ENCODE assay signal across 1 cellular context in the genomic region with DNA sequence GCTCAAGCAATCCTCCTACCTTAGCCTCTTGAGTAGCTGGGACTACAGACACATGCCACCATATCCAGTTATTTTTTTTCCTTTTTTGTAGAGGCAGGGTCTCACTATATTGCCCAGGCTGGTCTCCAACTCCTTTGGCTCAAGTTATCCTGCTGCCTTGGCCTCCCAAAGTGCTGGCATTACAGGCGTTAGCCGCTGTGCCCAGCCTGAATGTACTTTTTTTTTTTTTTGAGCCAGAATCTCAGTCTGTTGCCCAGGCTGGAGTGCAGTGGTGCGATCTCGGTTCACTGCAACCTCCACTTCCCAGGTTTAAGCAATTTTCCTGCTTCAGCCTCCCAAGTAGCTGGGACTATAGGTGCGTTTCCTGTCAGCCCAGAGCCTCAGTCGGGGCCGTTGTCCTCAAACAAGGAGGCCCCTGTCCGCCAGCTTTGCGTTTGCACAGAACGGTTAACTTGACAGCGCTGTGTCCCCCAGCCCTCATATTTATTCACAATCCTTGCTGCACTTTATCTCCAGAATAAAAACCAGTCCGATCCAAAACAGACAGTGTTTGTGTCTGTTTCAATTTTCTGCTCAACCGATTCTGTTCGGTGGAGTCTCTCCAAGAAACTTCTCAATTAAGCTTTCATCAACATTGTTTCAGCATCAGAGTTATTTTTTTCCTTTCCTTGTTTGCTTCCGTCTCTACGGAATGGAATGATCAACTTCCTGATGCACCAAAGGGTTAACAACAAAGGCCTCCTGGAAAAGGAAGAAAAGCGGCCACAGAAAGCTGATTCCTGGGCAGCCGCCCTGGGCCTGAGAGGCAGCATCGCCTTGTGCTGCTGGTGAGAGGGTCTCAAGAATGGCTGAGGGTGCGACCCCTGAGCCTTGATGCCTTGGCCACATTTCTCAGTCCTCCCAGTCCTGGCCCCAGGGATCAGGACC.
TF ChIP-seq lines count a peak whose summit lies in the region.

No MANE protein-coding gene starts in this region.

TF ChIP-seq in SK-N-SH, 30 proteins besides CTCF, POLR2A, EP300 and RAD21 (continued from another document):
- TF ChIP-seq REST (IDR thresholded peaks at IDR 0.05; ENCODE audit: low read depth, low read length) (no peak), RFX5 (IDR thresholded peaks at IDR 0.05; ENCODE audit: low read length) (no peak), FOXJ3 (CRISPR knock-in tag; IDR thresholded peaks at IDR 0.05) (no peak), RCOR1 (IDR thresholded peaks at IDR 0.05; ENCODE audit: low read length) (no peak), SMC3 (IDR thresholded peaks at IDR 0.05; ENCODE audit: low read depth, low read length) (no peak), RXRA (IDR thresholded peaks at IDR 0.05; ENCODE audit: borderline replicate concordance, low read depth) (no peak), TCF12 (IDR thresholded peaks at IDR 0.05) (no peak), FOXM1 (IDR thresholded peaks at IDR 0.05; ENCODE audit: low read depth) (no peak), CHD2 (IDR thresholded peaks at IDR 0.05; ENCODE audit: low read length, partially characterized antibody) (no peak), YY1 (IDR thresholded peaks at IDR 0.05; ENCODE audit: low read depth) (0 out of 2 replicates have a peak, but pooled peaks have one; percentile 12), GABPA (IDR thresholded peaks at IDR 0.05; ENCODE audit: low read depth) (no peak)
- TF ChIP-seq, protein P1, sequence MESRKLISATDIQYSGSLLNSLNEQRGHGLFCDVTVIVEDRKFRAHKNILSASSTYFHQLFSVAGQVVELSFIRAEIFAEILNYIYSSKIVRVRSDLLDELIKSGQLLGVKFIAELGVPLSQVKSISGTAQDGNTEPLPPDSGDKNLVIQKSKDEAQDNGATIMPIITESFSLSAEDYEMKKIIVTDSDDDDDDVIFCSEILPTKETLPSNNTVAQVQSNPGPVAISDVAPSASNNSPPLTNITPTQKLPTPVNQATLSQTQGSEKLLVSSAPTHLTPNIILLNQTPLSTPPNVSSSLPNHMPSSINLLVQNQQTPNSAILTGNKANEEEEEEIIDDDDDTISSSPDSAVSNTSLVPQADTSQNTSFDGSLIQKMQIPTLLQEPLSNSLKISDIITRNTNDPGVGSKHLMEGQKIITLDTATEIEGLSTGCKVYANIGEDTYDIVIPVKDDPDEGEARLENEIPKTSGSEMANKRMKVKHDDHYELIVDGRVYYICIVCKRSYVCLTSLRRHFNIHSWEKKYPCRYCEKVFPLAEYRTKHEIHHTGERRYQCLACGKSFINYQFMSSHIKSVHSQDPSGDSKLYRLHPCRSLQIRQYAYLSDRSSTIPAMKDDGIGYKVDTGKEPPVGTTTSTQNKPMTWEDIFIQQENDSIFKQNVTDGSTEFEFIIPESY (IDR thresholded peaks at IDR 0.05; ENCODE audit: borderline replicate concordance, low read depth), result no peak
- TF ChIP-seq, protein P2, sequence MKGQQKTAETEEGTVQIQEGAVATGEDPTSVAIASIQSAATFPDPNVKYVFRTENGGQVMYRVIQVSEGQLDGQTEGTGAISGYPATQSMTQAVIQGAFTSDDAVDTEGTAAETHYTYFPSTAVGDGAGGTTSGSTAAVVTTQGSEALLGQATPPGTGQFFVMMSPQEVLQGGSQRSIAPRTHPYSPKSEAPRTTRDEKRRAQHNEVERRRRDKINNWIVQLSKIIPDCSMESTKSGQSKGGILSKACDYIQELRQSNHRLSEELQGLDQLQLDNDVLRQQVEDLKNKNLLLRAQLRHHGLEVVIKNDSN (IDR thresholded peaks at IDR 0.05; ENCODE audit: borderline replicate concordance, low read depth), result no peak
- TF ChIP-seq, protein P3, sequence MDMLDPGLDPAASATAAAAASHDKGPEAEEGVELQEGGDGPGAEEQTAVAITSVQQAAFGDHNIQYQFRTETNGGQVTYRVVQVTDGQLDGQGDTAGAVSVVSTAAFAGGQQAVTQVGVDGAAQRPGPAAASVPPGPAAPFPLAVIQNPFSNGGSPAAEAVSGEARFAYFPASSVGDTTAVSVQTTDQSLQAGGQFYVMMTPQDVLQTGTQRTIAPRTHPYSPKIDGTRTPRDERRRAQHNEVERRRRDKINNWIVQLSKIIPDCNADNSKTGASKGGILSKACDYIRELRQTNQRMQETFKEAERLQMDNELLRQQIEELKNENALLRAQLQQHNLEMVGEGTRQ (IDR thresholded peaks at IDR 0.05; ENCODE audit: borderline replicate concordance, low read depth, low read length), result no peak
- TF ChIP-seq, protein P4, sequence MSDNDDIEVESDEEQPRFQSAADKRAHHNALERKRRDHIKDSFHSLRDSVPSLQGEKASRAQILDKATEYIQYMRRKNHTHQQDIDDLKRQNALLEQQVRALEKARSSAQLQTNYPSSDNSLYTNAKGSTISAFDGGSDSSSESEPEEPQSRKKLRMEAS (IDR thresholded peaks at IDR 0.05; ENCODE audit: low read depth), result 0 out of 2 replicates have a peak, but pooled peaks have one; percentile 27
